In the genomic region with DNA sequence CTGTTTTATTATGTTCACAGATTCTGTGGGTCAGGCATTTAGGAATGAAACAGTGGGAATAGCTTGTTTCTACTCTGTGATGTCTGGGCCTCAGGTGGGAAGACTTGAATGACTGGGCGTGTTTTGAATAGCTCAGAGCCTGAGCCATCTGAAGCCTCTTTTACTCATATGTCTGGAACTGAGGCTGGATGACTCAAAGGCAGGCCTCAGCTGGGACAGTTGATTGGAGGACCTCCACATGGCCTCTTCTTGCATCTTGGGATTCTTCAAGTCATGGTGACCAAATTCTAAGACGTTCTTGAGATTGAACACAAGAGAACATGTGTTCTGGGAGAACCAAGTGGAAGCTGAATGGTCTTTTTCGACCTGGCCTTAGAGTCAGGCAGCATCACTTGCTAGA, we compare ENCODE assay signal across 25 cellular contexts. TPM values are rescaled to one million over a fixed set of nuclear protein-coding genes. Genes with fewer than 3 reads are reported as not detected.
A peak's percentile ranks its signal among the peaks of the same experiment; 100 is the strongest.
DNase-seq lines count a peak whose midpoint lies in the region; ATAC-seq, FAIRE-seq and TF ChIP-seq lines count a peak whose summit lies in the region.
"Had no signal": no experiment of that assay in that cellular context is flagged by ENCODE, and none has a peak within 500 bp of the region (broad histone marks: within the 10 kb centered on the region; RNA-seq: fewer than 3 reads in every experiment).

No MANE protein-coding gene starts in this region.

- peak overlapping the region; percentile 82 for H3K27ac Mint-ChIP-seq in HFFc6
- H3K27ac Mint-ChIP-seq: activated CD4-positive, alpha-beta memory T cell treated with anti-CD3 and anti-CD28 coated beads, Interleukin-2, amount 10 ng/mL, durations not matched to agents 7 days and 5 days; activated naive CD4-positive, alpha-beta T cell treated with anti-CD3 and anti-CD28 coated beads, Interleukin-2, amount 50 U/mL, for 24 hours; activated T-cell treated with anti-CD3 and anti-CD28 coated beads, Interleukin-2, amount 50 U/mL, for 72 hours; CD8-positive, alpha-beta T cell; type B pancreatic cell had no signal

- DNase-seq in A549 (ENCODE audit: low read depth in 1 of 2, low spot score in 1 of 2) (peak in 1 of 2 experiments; percentile 61), HFFc6 (peak; percentile 74), astrocyte of the spinal cord (ENCODE audit: low read depth, low spot score) (peak; percentile 38), foreskin fibroblast (peak; percentile 74 to 85)
- no peak for DNase-seq in stimulated activated CD4-positive, alpha-beta T cell treated with anti-CD3 and anti-CD28 coated beads, Interleukin-4, amount 100 ng/mL, for 24 hours
- DNase-seq: activated CD4-positive, alpha-beta memory T cell treated with anti-CD3 and anti-CD28 coated beads, Interleukin-2, amount 10 ng/mL, durations not matched to agents 7 days and 5 days; activated T-cell treated with anti-CD3 and anti-CD28 coated beads, Interleukin-2, amount 50 U/mL, for 72 hours; CD8-positive, alpha-beta T cell; DMS79; esophagus squamous epithelium; KBM-7; NCI-H1092; NCI-H2029 treated with DMSO at 0.1 percent for 48 hours; NCI-H524; SJCRH30; stimulated activated naive CD8-positive, alpha-beta T cell treated with anti-CD3 and anti-CD28 coated beads, Interleukin-15, Interleukin-2, amounts not matched to agents 100 U/mL and 50 U/mL, for 24 hours; T-helper 2 cell had no signal

- H3K4me3 ChIP-seq in A549 (no peak overlapping the region), astrocyte of the spinal cord (ENCODE audit: low read depth, low read length) (no peak overlapping the region), foreskin fibroblast (ENCODE audit: low read depth in 1 of 2, low read length in 2 of 2) (no peak overlapping the region)
- H3K4me3 ChIP-seq: esophagus squamous epithelium, right atrium auricular region, SJCRH30 had no signal

- no peaks in the 10 kb centered on the region for H3K9me3 ChIP-seq in A549
- H3K9me3 ChIP-seq: esophagus squamous epithelium, right atrium auricular region, SJCRH30 had no signal

- H3K27ac ChIP-seq in A549, result no peak overlapping the region
- H3K27ac ChIP-seq: esophagus squamous epithelium, right atrium auricular region, SJCRH30 had no signal

- POLR2A ChIA-PET in A549 (lab: Yijun Ruan, JAX), result interaction anchor here (0.6 to 1.0 kb wide), 2 partner anchors 46 to 135 kb away, joined by 3 to 4 read pairs; a partner anchor contains a TSS

- H3K36me3 Mint-ChIP-seq in HFFc6 (ENCODE audit: low read depth), result no peaks in the 10 kb centered on the region
- H3K36me3 Mint-ChIP-seq: activated naive CD4-positive, alpha-beta T cell treated with anti-CD3 and anti-CD28 coated beads, Interleukin-2, amount 50 U/mL, for 24 hours; CD8-positive, alpha-beta T cell had no signal

- 0 out of 3 replicates have a peak, but pooled peaks cover 5% of the 10 kb centered on the region for H3K4me1 ChIP-seq in A549
- H3K4me1 ChIP-seq: esophagus squamous epithelium, right atrium auricular region, SJCRH30 had no signal

- H3K27me3 Mint-ChIP-seq in HFFc6 (ENCODE audit: insufficient read depth), result no peaks in the 10 kb centered on the region; the same call in none of the 2 replicates
- H3K27me3 Mint-ChIP-seq: type B pancreatic cell had no signal

- FAIRE-seq in A549 (lab: Jason Lieb, UNC), result no peak
- FAIRE-seq: A204.1 had no signal

- TF ChIP-seq RAD21 in A549 (conservative IDR thresholded peaks at IDR 0.05 in 1 of 2, IDR thresholded peaks at IDR 0.05 in 1 of 2), result no peak

- no peak for TF ChIP-seq EP300 in A549 (IDR thresholded peaks at IDR 0.05)

- TF ChIP-seq CTCF in A549 (IDR thresholded peaks at IDR 0.05) (no peak), HFFc6 (IDR thresholded peaks at IDR 0.05) (no peak), astrocyte of the spinal cord (IDR thresholded peaks at IDR 0.05; ENCODE audit: low read depth, low read length) (no peak), foreskin fibroblast (IDR thresholded peaks at IDR 0.05; ENCODE audit: low read depth, low read length) (no peak)

- no peak for TF ChIP-seq POLR2A in A549 (IDR thresholded peaks at IDR 0.05; ENCODE audit: low read length)

- CTCF ChIA-PET in A549 (lab: Yijun Ruan, JAX), result no interaction called here

- H3K4me2 ChIP-seq in A549, result no peak overlapping the region

- no peak overlapping the region for H3K4me3 Mint-ChIP-seq in HFFc6
- H3K4me3 Mint-ChIP-seq: activated CD4-positive, alpha-beta memory T cell treated with anti-CD3 and anti-CD28 coated beads, Interleukin-2, amount 10 ng/mL, durations not matched to agents 7 days and 5 days; activated naive CD4-positive, alpha-beta T cell treated with anti-CD3 and anti-CD28 coated beads, Interleukin-2, amount 50 U/mL, for 24 hours; activated T-cell treated with anti-CD3 and anti-CD28 coated beads, Interleukin-2, amount 50 U/mL, for 72 hours; CD8-positive, alpha-beta T cell; type B pancreatic cell had no signal

- ATAC-seq in A549 (peak; percentile 64 to 74; a peak in 4 of 6 replicates), HG03095 (IDR thresholded peaks at IDR 0.05; ENCODE audit: unreplicated experiment) (no peak), GM21717 (IDR thresholded peaks at IDR 0.05; ENCODE audit: unreplicated experiment) (no peak), HG03045 (IDR thresholded peaks at IDR 0.05; ENCODE audit: unreplicated experiment) (no peak)
- ATAC-seq: activated T-cell treated with anti-CD3 and anti-CD28 coated beads, Interleukin-2, amount 50 U/mL, for 72 hours; CD8-positive, alpha-beta T cell; HCT116; stimulated activated naive CD8-positive, alpha-beta T cell treated with anti-CD3 and anti-CD28 coated beads, Interleukin-15, Interleukin-2, amounts not matched to agents 100 U/mL and 50 U/mL, for 24 hours had no signal

- in situ Hi-C loops in astrocyte of the spinal cord (cut with HindIII; ENCODE audit: low sequenced_read_pairs), result no loop called here

- H3K9me3 Mint-ChIP-seq in HFFc6, result no peaks in the 10 kb centered on the region
- H3K9me3 Mint-ChIP-seq: activated CD4-positive, alpha-beta memory T cell treated with anti-CD3 and anti-CD28 coated beads, Interleukin-2, amount 10 ng/mL, durations not matched to agents 7 days and 5 days; activated naive CD4-positive, alpha-beta T cell treated with anti-CD3 and anti-CD28 coated beads, Interleukin-2, amount 50 U/mL, for 24 hours; activated T-cell treated with anti-CD3 and anti-CD28 coated beads, Interleukin-2, amount 50 U/mL, for 72 hours; CD8-positive, alpha-beta T cell; type B pancreatic cell had no signal

- 50% methylated on average over 3 of the region's 3 CpGs for WGBS in A549 (ENCODE audit: missing lambda C conversion rate)

- peaks cover 19% of the 10 kb centered on the region for H3K4me1 Mint-ChIP-seq in HFFc6 (ENCODE audit: low read depth)
- H3K4me1 Mint-ChIP-seq: activated CD4-positive, alpha-beta memory T cell treated with anti-CD3 and anti-CD28 coated beads, Interleukin-2, amount 10 ng/mL, durations not matched to agents 7 days and 5 days; activated naive CD4-positive, alpha-beta T cell treated with anti-CD3 and anti-CD28 coated beads, Interleukin-2, amount 50 U/mL, for 24 hours had no signal

TF ChIP-seq in A549, 52 proteins besides CTCF, POLR2A, EP300 and RAD21:
- TF ChIP-seq FOSL2 (IDR thresholded peaks at IDR 0.05), result no peak
- TF ChIP-seq FOSL2 (CRISPR knock-in tag; IDR thresholded peaks at IDR 0.05), result no peak
- peak; percentile 22 for TF ChIP-seq MAFK (IDR thresholded peaks at IDR 0.05; ENCODE audit: partially characterized antibody)
TF ChIP-seq in A549: peak in this region for 1.

RNA-seq across cellular contexts. Expression of a gene that starts 45.8 kb away (rescaled TPM):
- 23.7 and 28.0 TPM in 2 replicates for polyA plus RNA-seq in A549 (2011; rRNA removed)
- 13.3 and 20.0 TPM in 2 replicates for polyA plus RNA-seq in A549 (2012; cell fraction: cytosol; rRNA removed)
- polyA plus RNA-seq in A549 (2012; cell fraction: nucleus; rRNA removed), result 63.2 and 63.4 TPM in 2 replicates
- polyA plus RNA-seq in A549 (2017; fragmentation: RNase III; extraction: RNeasy Plus Mini Kit Qiagen cat#74134 plus additional on column Dnase treatment), result 18.0 to 22.8 TPM (median 22.1 TPM) in 3 replicates
- polyA minus RNA-seq in A549 (2011; rRNA and poly(A)+ RNA removed), result 39.3 and 41.6 TPM in 2 replicates
- total RNA-seq in HFFc6 (2021; fragmentation: NEBNext Ultra II Directional; extraction: Animal tissue kit (Norgen Biotek cat#: 25700)), result 100 to 1,000 TPM; 108 to 145 (median 127) TPM
- total RNA-seq: activated CD4-positive, alpha-beta memory T cell treated with anti-CD3 and anti-CD28 coated beads, Interleukin-2, amount 10 ng/mL, durations not matched to agents 7 days and 5 days; CD8-positive, alpha-beta T cell; SJCRH30 had no signal

Comparison
In these comparisons a context has a peak if more than half of its experiments do, and no peak if none do; other contexts are left out.
1. ATAC-seq: peak in A549 (2 of 2); none in HG03095 (single experiment), GM21717 (single experiment) and HG03045 (single experiment).